1 cellular context compared by ENCODE assay signal in genomic region chr7:5584821-5585220, GRCh38.
TF ChIP-seq lines count a peak whose summit lies in the region.

No MANE protein-coding gene starts in this region.

TF ChIP-seq in HepG2, 621 proteins besides CTCF, POLR2A, EP300 and RAD21 (continued from another document):
- peak; percentile 52; the same call in 1 of the 2 replicates for TF ChIP-seq PAXIP1 (CRISPR knock-in tag; conservative IDR thresholded peaks at IDR 0.05)
- 0 out of 2 replicates have a peak, but pooled peaks have one; percentile 57 for TF ChIP-seq HMG20B (CRISPR knock-in tag; conservative IDR thresholded peaks at IDR 0.05)
- TF ChIP-seq BCL6 (CRISPR knock-in tag; IDR thresholded peaks at IDR 0.05), result peak; percentile 74
- TF ChIP-seq SOX6 (IDR thresholded peaks at IDR 0.05), result no peak
- TF ChIP-seq SOX6 (CRISPR knock-in tag; IDR thresholded peaks at IDR 0.05), result peak; percentile 75
- TF ChIP-seq ZNF678 (CRISPR knock-in tag; IDR thresholded peaks at IDR 0.05), result no peak
- 0 out of 2 replicates have a peak, but pooled peaks have one; percentile 5 for TF ChIP-seq ZNF644 (CRISPR knock-in tag; IDR thresholded peaks at IDR 0.05; ENCODE audit: low read depth)
- 0 out of 2 replicates have a peak, but pooled peaks have one; percentile 13 for TF ChIP-seq ZNF331 (CRISPR knock-in tag; IDR thresholded peaks at IDR 0.05)
- TF ChIP-seq, protein P1, sequence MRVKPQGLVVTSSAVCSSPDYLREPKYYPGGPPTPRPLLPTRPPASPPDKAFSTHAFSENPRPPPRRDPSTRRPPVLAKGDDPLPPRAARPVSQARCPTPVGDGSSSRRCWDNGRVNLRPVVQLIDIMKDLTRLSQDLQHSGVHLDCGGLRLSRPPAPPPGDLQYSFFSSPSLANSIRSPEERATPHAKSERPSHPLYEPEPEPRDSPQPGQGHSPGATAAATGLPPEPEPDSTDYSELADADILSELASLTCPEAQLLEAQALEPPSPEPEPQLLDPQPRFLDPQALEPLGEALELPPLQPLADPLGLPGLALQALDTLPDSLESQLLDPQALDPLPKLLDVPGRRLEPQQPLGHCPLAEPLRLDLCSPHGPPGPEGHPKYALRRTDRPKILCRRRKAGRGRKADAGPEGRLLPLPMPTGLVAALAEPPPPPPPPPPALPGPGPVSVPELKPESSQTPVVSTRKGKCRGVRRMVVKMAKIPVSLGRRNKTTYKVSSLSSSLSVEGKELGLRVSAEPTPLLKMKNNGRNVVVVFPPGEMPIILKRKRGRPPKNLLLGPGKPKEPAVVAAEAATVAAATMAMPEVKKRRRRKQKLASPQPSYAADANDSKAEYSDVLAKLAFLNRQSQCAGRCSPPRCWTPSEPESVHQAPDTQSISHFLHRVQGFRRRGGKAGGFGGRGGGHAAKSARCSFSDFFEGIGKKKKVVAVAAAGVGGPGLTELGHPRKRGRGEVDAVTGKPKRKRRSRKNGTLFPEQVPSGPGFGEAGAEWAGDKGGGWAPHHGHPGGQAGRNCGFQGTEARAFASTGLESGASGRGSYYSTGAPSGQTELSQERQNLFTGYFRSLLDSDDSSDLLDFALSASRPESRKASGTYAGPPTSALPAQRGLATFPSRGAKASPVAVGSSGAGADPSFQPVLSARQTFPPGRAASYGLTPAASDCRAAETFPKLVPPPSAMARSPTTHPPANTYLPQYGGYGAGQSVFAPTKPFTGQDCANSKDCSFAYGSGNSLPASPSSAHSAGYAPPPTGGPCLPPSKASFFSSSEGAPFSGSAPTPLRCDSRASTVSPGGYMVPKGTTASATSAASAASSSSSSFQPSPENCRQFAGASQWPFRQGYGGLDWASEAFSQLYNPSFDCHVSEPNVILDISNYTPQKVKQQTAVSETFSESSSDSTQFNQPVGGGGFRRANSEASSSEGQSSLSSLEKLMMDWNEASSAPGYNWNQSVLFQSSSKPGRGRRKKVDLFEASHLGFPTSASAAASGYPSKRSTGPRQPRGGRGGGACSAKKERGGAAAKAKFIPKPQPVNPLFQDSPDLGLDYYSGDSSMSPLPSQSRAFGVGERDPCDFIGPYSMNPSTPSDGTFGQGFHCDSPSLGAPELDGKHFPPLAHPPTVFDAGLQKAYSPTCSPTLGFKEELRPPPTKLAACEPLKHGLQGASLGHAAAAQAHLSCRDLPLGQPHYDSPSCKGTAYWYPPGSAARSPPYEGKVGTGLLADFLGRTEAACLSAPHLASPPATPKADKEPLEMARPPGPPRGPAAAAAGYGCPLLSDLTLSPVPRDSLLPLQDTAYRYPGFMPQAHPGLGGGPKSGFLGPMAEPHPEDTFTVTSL (CRISPR knock-in tag; IDR thresholded peaks at IDR 0.05; ENCODE audit: borderline replicate concordance), result 0 out of 2 replicates have a peak, but pooled peaks have one; percentile 31
- no peak for TF ChIP-seq ZFP1 (CRISPR knock-in tag; IDR thresholded peaks at IDR 0.05)
- TF ChIP-seq HMG20A (CRISPR knock-in tag; IDR thresholded peaks at IDR 0.05; ENCODE audit: borderline replicate concordance), result peak; percentile 40; the same call in 1 of the 2 replicates
- no peak for TF ChIP-seq MXD3 (CRISPR knock-in tag; IDR thresholded peaks at IDR 0.05)
- TF ChIP-seq CREM (IDR thresholded peaks at IDR 0.05), result peak; percentile 47; the same call in 1 of the 2 replicates
- no peak for TF ChIP-seq CREM (CRISPR knock-in tag; IDR thresholded peaks at IDR 0.05)
- TF ChIP-seq NFYC (CRISPR knock-in tag; IDR thresholded peaks at IDR 0.05), result no peak
- peak; percentile 34; the same call in 1 of the 2 replicates for TF ChIP-seq ZNF7 (CRISPR knock-in tag; IDR thresholded peaks at IDR 0.05)
- TF ChIP-seq SMYD3 (CRISPR knock-in tag; IDR thresholded peaks at IDR 0.05), result no peak
- peak; percentile 71; the same call in 1 of the 2 replicates for TF ChIP-seq NCOA2 (CRISPR knock-in tag; IDR thresholded peaks at IDR 0.05)
- TF ChIP-seq, protein P2, sequence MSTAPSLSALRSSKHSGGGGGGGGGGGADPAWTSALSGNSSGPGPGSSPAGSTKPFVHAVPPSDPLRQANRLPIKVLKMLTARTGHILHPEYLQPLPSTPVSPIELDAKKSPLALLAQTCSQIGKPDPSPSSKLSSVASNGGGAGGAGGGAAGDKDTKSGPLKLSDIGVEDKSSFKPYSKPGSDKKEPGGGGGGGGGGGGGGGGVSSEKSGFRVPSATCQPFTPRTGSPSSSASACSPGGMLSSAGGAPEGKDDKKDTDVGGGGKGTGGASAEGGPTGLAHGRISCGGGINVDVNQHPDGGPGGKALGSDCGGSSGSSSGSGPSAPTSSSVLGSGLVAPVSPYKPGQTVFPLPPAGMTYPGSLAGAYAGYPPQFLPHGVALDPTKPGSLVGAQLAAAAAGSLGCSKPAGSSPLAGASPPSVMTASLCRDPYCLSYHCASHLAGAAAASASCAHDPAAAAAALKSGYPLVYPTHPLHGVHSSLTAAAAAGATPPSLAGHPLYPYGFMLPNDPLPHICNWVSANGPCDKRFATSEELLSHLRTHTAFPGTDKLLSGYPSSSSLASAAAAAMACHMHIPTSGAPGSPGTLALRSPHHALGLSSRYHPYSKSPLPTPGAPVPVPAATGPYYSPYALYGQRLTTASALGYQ (CRISPR knock-in tag; IDR thresholded peaks at IDR 0.05), result no peak
- TF ChIP-seq FOXP1 (IDR thresholded peaks at IDR 0.05), result no peak
- TF ChIP-seq FOXP1 (CRISPR knock-in tag; IDR thresholded peaks at IDR 0.05), result peak; percentile 35; the same call in 1 of the 2 replicates
- peak; percentile 70; the same call in 1 of the 2 replicates for TF ChIP-seq NR2F2 (IDR thresholded peaks at IDR 0.05; ENCODE audit: borderline replicate concordance, low read depth)
- 0 out of 2 replicates have a peak, but pooled peaks have one; percentile 18 for TF ChIP-seq FOXA3 (CRISPR knock-in tag; IDR thresholded peaks at IDR 0.05)
- TF ChIP-seq ZGPAT (CRISPR knock-in tag; IDR thresholded peaks at IDR 0.05), result peak; percentile 34; the same call in 1 of the 2 replicates
- TF ChIP-seq ZNF362 (CRISPR knock-in tag; IDR thresholded peaks at IDR 0.05; ENCODE audit: borderline replicate concordance), result peak; percentile 63; the same call in 1 of the 2 replicates
- TF ChIP-seq, protein P3, sequence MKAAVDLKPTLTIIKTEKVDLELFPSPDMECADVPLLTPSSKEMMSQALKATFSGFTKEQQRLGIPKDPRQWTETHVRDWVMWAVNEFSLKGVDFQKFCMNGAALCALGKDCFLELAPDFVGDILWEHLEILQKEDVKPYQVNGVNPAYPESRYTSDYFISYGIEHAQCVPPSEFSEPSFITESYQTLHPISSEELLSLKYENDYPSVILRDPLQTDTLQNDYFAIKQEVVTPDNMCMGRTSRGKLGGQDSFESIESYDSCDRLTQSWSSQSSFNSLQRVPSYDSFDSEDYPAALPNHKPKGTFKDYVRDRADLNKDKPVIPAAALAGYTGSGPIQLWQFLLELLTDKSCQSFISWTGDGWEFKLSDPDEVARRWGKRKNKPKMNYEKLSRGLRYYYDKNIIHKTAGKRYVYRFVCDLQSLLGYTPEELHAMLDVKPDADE (CRISPR knock-in tag; IDR thresholded peaks at IDR 0.05), result no peak
- peak; percentile 61; the same call in 1 of the 2 replicates for TF ChIP-seq SOX5 (CRISPR knock-in tag; IDR thresholded peaks at IDR 0.05; ENCODE audit: borderline replicate concordance)
- TF ChIP-seq PTBP1 (IDR thresholded peaks at IDR 0.05; ENCODE audit: low read depth, low read length, poor library complexity, severe bottlenecking), result no peak
- TF ChIP-seq TBX2 (CRISPR knock-in tag; IDR thresholded peaks at IDR 0.05; ENCODE audit: borderline replicate concordance), result peak; percentile 42; the same call in 1 of the 2 replicates
- 0 out of 2 replicates have a peak, but pooled peaks have one; percentile 26 for TF ChIP-seq SOX13 (IDR thresholded peaks at IDR 0.05)
- TF ChIP-seq SOX13 (CRISPR knock-in tag; conservative IDR thresholded peaks at IDR 0.05 in 1 of 2, IDR thresholded peaks at IDR 0.05 in 1 of 2), result peak in 1 of 2 experiments; percentile 76; a peak in 2 of 4 replicates
- peak; percentile 43; the same call in 1 of the 2 replicates for TF ChIP-seq PHF21A (CRISPR knock-in tag; IDR thresholded peaks at IDR 0.05)
- peak; percentile 75 for TF ChIP-seq NR2F6 (IDR thresholded peaks at IDR 0.05)
- TF ChIP-seq NR2F6 (CRISPR knock-in tag; IDR thresholded peaks at IDR 0.05), result peak; percentile 74
